In genomic region chr13:109395014-109395413, GRCh38 we compare ENCODE assay signal across 31 cellular contexts.
"Had no signal": no experiment of that assay in that cellular context is flagged by ENCODE, and none has a peak within 500 bp of the region (broad histone marks: within the 10 kb centered on the region; RNA-seq: fewer than 3 reads in every experiment).

No MANE protein-coding gene starts in this region.

- H3K27ac ChIP-seq: ovary, parathyroid adenoma, psoas muscle, skin epidermis, suprapubic skin, testis, tibial artery, transverse colon, upper lobe of right lung, uterus had no signal

- H3K4me2 ChIP-seq: smooth muscle cell had no signal

- DNase-seq: naive thymus-derived CD4-positive, alpha-beta T cell; natural killer cell; occipital lobe; ovary; posterior cingulate gyrus; psoas muscle; right cardiac atrium; spleen; stimulated activated CD4-positive, alpha-beta T cell treated with anti-CD3 and anti-CD28 coated beads, Interleukin-12 subunit alpha, Interleukin-12 subunit beta, amount 100 ng/mL, for 4 hours; stimulated activated CD4-positive, alpha-beta T cell treated with anti-CD3 and anti-CD28 coated beads, Interleukin-1b, Interleukin-23, amount 100 ng/mL, for 48 hours; stimulated activated CD4-positive, alpha-beta T cell treated with anti-CD3 and anti-CD28 coated beads, Interleukin-4, amount 100 ng/mL, for 1 hour; stimulated activated CD4-positive, alpha-beta T cell treated with anti-CD3 and anti-CD28 coated beads, Interleukin-4, amount 100 ng/mL, for 4 hours; stimulated activated CD8-positive, alpha-beta memory T cell treated with anti-CD3 and anti-CD28 coated beads, Interleukin-4, amount 100 ng/mL, for 48 hours; stimulated activated naive CD4-positive, alpha-beta T cell; stimulated activated naive CD8-positive, alpha-beta T cell treated with anti-CD3 and anti-CD28 coated beads, Interleukin-15, amount 100 ng/mL, for 72 hours; stimulated activated naive CD8-positive, alpha-beta T cell treated with anti-CD3 and anti-CD28 coated beads, Interleukin-15, Interleukin-2, amounts not matched to agents 100 U/mL and 50 U/mL, for 24 hours; substantia nigra; testis; tibial artery; transverse colon; upper lobe of right lung; uterus had no signal

- H3K4me3 ChIP-seq: ovary, psoas muscle, skin epidermis, smooth muscle cell, spleen, suprapubic skin, testis, tibial artery, transverse colon, upper lobe of right lung, uterus had no signal

- H3K4me1 Mint-ChIP-seq: naive thymus-derived CD4-positive, alpha-beta T cell; natural killer cell; nephron; stimulated activated memory B cell treated with anti-CD40 and anti-IgM and Interleukin-4, amounts not matched to agents 10 μg/mL and 1 μg/mL and 100 μg/mL, for 72 hours; stimulated activated naive CD8-positive, alpha-beta T cell treated with anti-CD3 and anti-CD28 coated beads, Interleukin-15, amount 100 ng/mL, for 72 hours had no signal

- H3K4me1 ChIP-seq: parathyroid adenoma, psoas muscle, suprapubic skin, testis, tibial artery, transverse colon, upper lobe of right lung, uterus had no signal

- H3K27ac Mint-ChIP-seq: naive thymus-derived CD4-positive, alpha-beta T cell; natural killer cell; nephron; progenitor cell of endocrine pancreas; stimulated activated memory B cell treated with anti-CD40 and anti-IgM and Interleukin-4, amounts not matched to agents 10 μg/mL and 1 μg/mL and 100 μg/mL, for 72 hours; stimulated activated naive CD8-positive, alpha-beta T cell treated with anti-CD3 and anti-CD28 coated beads, Interleukin-15, amount 100 ng/mL, for 72 hours; type B pancreatic cell had no signal

- H3K79me2 ChIP-seq: parathyroid adenoma had no signal

- H3K4me3 Mint-ChIP-seq: naive thymus-derived CD4-positive, alpha-beta T cell; natural killer cell; nephron; stimulated activated memory B cell treated with anti-CD40 and anti-IgM and Interleukin-4, amounts not matched to agents 10 μg/mL and 1 μg/mL and 100 μg/mL, for 72 hours; stimulated activated naive CD8-positive, alpha-beta T cell treated with anti-CD3 and anti-CD28 coated beads, Interleukin-15, amount 100 ng/mL, for 72 hours; type B pancreatic cell had no signal

- H3K27me3 ChIP-seq: ovary, spleen, suprapubic skin, testis, tibial artery, transverse colon, upper lobe of right lung, uterus had no signal

- H3K9ac ChIP-seq: parathyroid adenoma had no signal

- H3K9me3 ChIP-seq: ovary, psoas muscle, spleen, suprapubic skin, testis, tibial artery, transverse colon, upper lobe of right lung, uterus had no signal

- H3K27me3 Mint-ChIP-seq: progenitor cell of endocrine pancreas; stimulated activated memory B cell treated with anti-CD40 and anti-IgM and Interleukin-4, amounts not matched to agents 10 μg/mL and 1 μg/mL and 100 μg/mL, for 72 hours had no signal

- H3K36me3 ChIP-seq: ovary, spleen, suprapubic skin, tibial artery, transverse colon, upper lobe of right lung, uterus had no signal

- H3K36me3 Mint-ChIP-seq: naive thymus-derived CD4-positive, alpha-beta T cell; natural killer cell; stimulated activated memory B cell treated with anti-CD40 and anti-IgM and Interleukin-4, amounts not matched to agents 10 μg/mL and 1 μg/mL and 100 μg/mL, for 72 hours; type B pancreatic cell had no signal

- H2AFZ ChIP-seq: parathyroid adenoma had no signal

- H3K9me3 Mint-ChIP-seq: natural killer cell; nephron; stimulated activated naive CD8-positive, alpha-beta T cell treated with anti-CD3 and anti-CD28 coated beads, Interleukin-15, amount 100 ng/mL, for 72 hours had no signal

- ATAC-seq: naive thymus-derived CD4-positive, alpha-beta T cell; natural killer cell; psoas muscle; right cardiac atrium; sciatic nerve; stimulated activated memory B cell treated with anti-CD40 and anti-IgM and Interleukin-4, amounts not matched to agents 10 μg/mL and 1 μg/mL and 100 μg/mL, for 72 hours; stimulated activated naive CD8-positive, alpha-beta T cell treated with anti-CD3 and anti-CD28 coated beads, Interleukin-15, amount 100 ng/mL, for 72 hours; stimulated activated naive CD8-positive, alpha-beta T cell treated with anti-CD3 and anti-CD28 coated beads, Interleukin-15, Interleukin-2, amounts not matched to agents 100 U/mL and 50 U/mL, for 24 hours; upper lobe of right lung had no signal
